Comparison of ENCODE assay signal across 1 cellular context in the genomic region with DNA sequence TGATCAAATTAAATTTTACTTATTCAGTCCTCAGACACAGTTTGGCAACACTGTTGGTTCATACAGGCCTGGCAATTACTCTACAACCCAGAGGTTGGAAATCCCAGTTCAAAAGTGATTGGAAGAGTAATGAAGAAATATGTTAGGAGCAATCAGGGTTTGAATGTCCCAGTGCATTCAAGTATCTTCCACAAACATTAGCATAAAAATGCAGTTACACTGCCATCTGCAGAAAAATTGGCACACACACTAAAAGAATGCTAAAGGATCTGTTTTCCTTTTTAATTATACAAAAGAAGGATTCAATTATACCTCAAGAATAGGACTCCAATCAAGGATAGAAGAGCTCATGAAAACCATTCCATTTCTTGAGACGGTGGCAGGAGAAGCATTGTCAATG.
TF ChIP-seq lines count a peak whose summit lies in the region.

No MANE protein-coding gene starts in this region.

TF ChIP-seq in SK-N-SH, 30 proteins besides CTCF, POLR2A, EP300 and RAD21 (continued from another document):
- no peak for TF ChIP-seq ZBTB33 (IDR thresholded peaks at IDR 0.05; ENCODE audit: borderline replicate concordance, low read depth)
